ENCODE assay signal across 8 cellular contexts in the genomic region with DNA sequence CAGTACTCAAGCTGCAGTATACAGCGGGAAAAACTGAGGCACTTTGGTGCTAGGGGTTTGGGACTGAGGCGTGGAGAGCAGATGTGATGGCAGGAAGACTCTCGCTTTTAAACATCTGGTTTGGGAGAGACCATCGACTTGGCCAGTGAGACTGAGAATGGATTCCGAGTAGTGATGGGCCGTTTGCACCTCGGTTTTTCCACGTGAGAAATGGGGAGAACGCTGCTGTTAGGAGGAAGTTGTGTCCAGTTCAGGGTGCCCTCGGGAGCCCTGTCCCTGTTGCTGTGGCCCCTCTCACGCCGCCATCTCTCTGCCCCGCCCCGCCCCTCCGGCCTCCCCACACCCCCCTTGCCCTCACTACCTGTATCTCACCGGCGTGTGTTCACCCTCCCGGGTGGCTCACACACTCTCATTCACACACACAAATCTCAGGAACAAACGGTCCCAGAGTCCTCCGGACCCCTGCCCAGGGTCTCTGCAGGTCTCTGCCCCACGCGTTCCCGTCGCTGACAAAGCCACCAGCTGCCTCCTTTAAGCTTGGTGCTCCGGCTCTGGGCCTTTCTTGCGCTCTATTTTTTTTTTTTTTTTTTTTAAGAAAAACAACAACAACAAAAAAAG. TPM values are rescaled to one million over a fixed set of nuclear protein-coding genes. Genes with fewer than 3 reads are reported as not detected.
DNase-seq lines count a peak whose midpoint lies in the region; ATAC-seq, FAIRE-seq and TF ChIP-seq lines count a peak whose summit lies in the region.

No MANE protein-coding gene starts in this region.

- DNase-seq in right atrium auricular region (ENCODE audit: low spot score) (no peak), cardiac septum (ENCODE audit: low spot score) (no peak), K562 (ENCODE audit: extremely low read depth in 1 of 4, low spot score in 3 of 4) (peak in 2 of 4 experiments; percentile 16 to 23), mesendoderm (no peak), vagina (ENCODE audit: extremely low spot score in 2 of 2) (no peak), GM13977 (ENCODE audit: low spot score) (no peak), erythroblast (lab: John Stamatoyannopoulos, UW) (no peak), DMS114 treated with DMSO at 0.1 percent for 48 hours (lab: John Stamatoyannopoulos, UW; ENCODE audit: unreplicated experiment) (no peak)

- TF ChIP-seq EP300 in K562 (IDR thresholded peaks at IDR 0.05; ENCODE audit: low read length), result no peak

- no peak for ATAC-seq in K562

- no peak for TF ChIP-seq CTCF in right atrium auricular region (IDR thresholded peaks at IDR 0.05)
- TF ChIP-seq CTCF in K562 (IDR thresholded peaks at IDR 0.05 in 2 of 3, conservative IDR thresholded peaks at IDR 0.05 in 1 of 3; ENCODE audit: insufficient read depth in 2 of 3, low read depth in 1 of 3, low read length in 3 of 3), result no peak
- no peak for TF ChIP-seq CTCF in vagina (IDR thresholded peaks at IDR 0.05)
- TF ChIP-seq CTCF in GM13977 (IDR thresholded peaks at IDR 0.05; ENCODE audit: extremely low read depth, insufficient read depth, missing control alignments), result no peak

- peaks cover 49% of the 10 kb centered on the region for H3K79me2 ChIP-seq in K562 (ENCODE audit: control insufficient read depth, insufficient read depth, low read length)
- peaks cover 15% of the 10 kb centered on the region for H3K79me2 ChIP-seq in mesendoderm (ENCODE audit: control insufficient read depth, insufficient read depth, low read length)

- peaks cover 12% of the 10 kb centered on the region for H3K79me1 ChIP-seq in mesendoderm (ENCODE audit: low read length)

- H4K5ac ChIP-seq in mesendoderm (ENCODE audit: low read length), result no peak overlapping the region

- peak overlapping the region in 1 of 2 donors; percentile 73 for H3K4me3 ChIP-seq in right atrium auricular region
- H3K4me3 ChIP-seq in K562, result peak overlapping the region; percentile 65
- peak overlapping the region; percentile 81 for H3K4me3 ChIP-seq in mesendoderm (ENCODE audit: low read length)
- peak overlapping the region; percentile 69 to 97 for H3K4me3 ChIP-seq in vagina

- peaks cover 16% of the 10 kb centered on the region; the same call in 1 of the 2 replicates for H4K20me1 ChIP-seq in K562 (replicated peaks; ENCODE audit: control insufficient read depth, insufficient read depth, low read length)

- TF ChIP-seq RAD21 in K562 (CRISPR knock-in tag; conservative IDR thresholded peaks at IDR 0.05 in 1 of 2, IDR thresholded peaks at IDR 0.05 in 1 of 2), result no peak

- intact Hi-C loops in cardiac septum (cut with DNase I) (loop anchor here (2.0 kb wide), 2 partner anchors 19 to 31 kb away; a partner anchor contains a TSS), K562 (cut with micrococcal nuclease) (loop anchor here (2.0 kb wide), 1 partner anchor 69 kb away; no protein-coding TSS in a partner anchor), vagina (cut with DNase I) (loop anchor here (10.0 kb wide), 1 partner anchor 53 kb away; no protein-coding TSS in a partner anchor)

- CTCF ChIA-PET in K562 (lab: Yijun Ruan, JAX; ENCODE audit: low intra/inter-chr PET ratio), result interaction anchor here (0.6 kb wide), 1 partner anchor 21 kb away, joined by 3 read pairs; no protein-coding TSS in a partner anchor

- H3K18ac ChIP-seq in mesendoderm (ENCODE audit: low read length), result no peak overlapping the region

- peak overlapping the region; percentile 98 for H3K56ac ChIP-seq in mesendoderm (ENCODE audit: low read length)

- peak overlapping the region; percentile 91 to 95 for H3K27ac ChIP-seq in right atrium auricular region
- peak overlapping the region; percentile 95 for H3K27ac ChIP-seq in K562 (ENCODE audit: extremely low read depth, low read depth, low read length)
- no peak overlapping the region for H3K27ac ChIP-seq in mesendoderm (ENCODE audit: low read depth, low read length)
- peak overlapping the region; percentile 96 for H3K27ac ChIP-seq in vagina

- peak; percentile 68 for FAIRE-seq in K562 (lab: Jason Lieb, UNC)

- no peak overlapping the region for H2AK5ac ChIP-seq in mesendoderm (ENCODE audit: low read length)

- no peak overlapping the region for H2BK5ac ChIP-seq in mesendoderm (ENCODE audit: low read length)

- H3K27me3 ChIP-seq in right atrium auricular region (no peaks in the 10 kb centered on the region), K562 (ENCODE audit: control insufficient read depth in 2 of 2, insufficient read depth in 2 of 2, low read length in 2 of 2) (no peaks in the 10 kb centered on the region), mesendoderm (ENCODE audit: insufficient read depth, low read length, poor library complexity) (no peaks in the 10 kb centered on the region), vagina (no peaks in the 10 kb centered on the region)

- no peak overlapping the region for H3K23ac ChIP-seq in mesendoderm (ENCODE audit: low read length)

- no TSS peak for BruUV-seq in K562 (replicated peaks; lab: Mats Ljungman, UMichigan)

- H3K9me1 ChIP-seq in K562 (ENCODE audit: control insufficient read depth, insufficient read depth, low read length), result peaks cover 3% of the 10 kb centered on the region

- no peak overlapping the region for H2AFZ ChIP-seq in K562 (ENCODE audit: low read depth, low read length)

- H3K36me3 ChIP-seq in right atrium auricular region, result no peaks in the 10 kb centered on the region
- peaks cover 30% of the 10 kb centered on the region; the same call in 2 of the 3 replicates for H3K36me3 ChIP-seq in K562 (ENCODE audit: control insufficient read depth, insufficient read depth, low read length)
- H3K36me3 ChIP-seq in mesendoderm (ENCODE audit: control insufficient read depth, insufficient read depth, low read length), result peaks cover 3% of the 10 kb centered on the region
- no peaks in the 10 kb centered on the region for H3K36me3 ChIP-seq in vagina

- 15% methylated on average over 22 of the region's 26 CpGs for WGBS in K562 (ENCODE audit: insufficient coverage, low coverage, missing lambda C conversion rate)
- no CpG with 5 or more reads among the region's 26 CpGs for WGBS in mesendoderm (ENCODE audit: extremely low coverage, insufficient coverage, low lambda C conversion rate)

- H3K4me2 ChIP-seq in K562 (ENCODE audit: insufficient read depth, low read length), result peak overlapping the region; percentile 92
- H3K4me2 ChIP-seq in mesendoderm (ENCODE audit: low read length), result peak overlapping the region; percentile 79

- POLR2A ChIA-PET in K562 (lab: Yijun Ruan, JAX), result interaction anchor here (1.0 kb wide), 1 partner anchor 53 kb away, joined by 4 read pairs; a partner anchor contains a TSS

- H3K4me1 ChIP-seq in right atrium auricular region (peaks cover 0 to 39% of the 10 kb centered on the region in 2 donors), K562 (replicated peaks in 1 of 2; ENCODE audit: control insufficient read depth in 2 of 2, insufficient read depth in 2 of 2, low read length in 2 of 2) (peaks cover 16 to 57% of the 10 kb centered on the region in 2 experiments; a peak in 4 of 5 replicates), mesendoderm (ENCODE audit: control insufficient read depth, low read depth, low read length) (no peaks in the 10 kb centered on the region), vagina (peaks cover 61% of the 10 kb centered on the region)

- H3K9me3 ChIP-seq in right atrium auricular region (no peaks in the 10 kb centered on the region), K562 (replicated peaks; ENCODE audit: control insufficient read depth, insufficient read depth, low read depth, low read length) (no peaks in the 10 kb centered on the region), vagina (no peaks in the 10 kb centered on the region)

- TF ChIP-seq POLR2A in K562 (conservative IDR thresholded peaks at IDR 0.05), result no peak
- TF ChIP-seq POLR2A in vagina (IDR thresholded peaks at IDR 0.05), result no peak
- TF ChIP-seq POLR2A in erythroblast (IDR thresholded peaks at IDR 0.05; ENCODE audit: low read length), result no peak

- no peak overlapping the region for H2BK120ac ChIP-seq in mesendoderm (ENCODE audit: low read depth, low read length)

- H3K9ac ChIP-seq in K562 (ENCODE audit: insufficient read depth in 1 of 2, low read depth in 2 of 2, low read length in 2 of 2) (peak overlapping the region; percentile 79 to 91), mesendoderm (ENCODE audit: low read length) (peak overlapping the region; percentile 91)

- in situ Hi-C loops in K562 (cut with MboI) (no loop called here), GM13977 (cut with MboI; ENCODE audit: low pct_unique_long_range_greater_than_20kb, low sequenced_read_pairs, unreplicated experiment) (no loop called here)

- H4K8ac ChIP-seq in mesendoderm (ENCODE audit: low read depth, low read length), result no peak overlapping the region

- no peak overlapping the region for H3K4ac ChIP-seq in mesendoderm (ENCODE audit: low read depth, low read length)

- no peak overlapping the region for H2BK15ac ChIP-seq in mesendoderm (replicated peaks; ENCODE audit: low read depth)

RNA-seq across cellular contexts. Expression of a gene that starts 2.7 kb away (rescaled TPM):
- total RNA-seq in right atrium auricular region (1 to 10 TPM; 5.3 TPM), cardiac septum (10.6 TPM), K562 (2014; rRNA removed) (6.5 and 9.2 TPM in 2 replicates), K562 (2014; rRNA removed; fragmentation: Illumina TruSeq; extraction: Trizol) (1.3 and 1.4 TPM in 2 replicates), K562 (2015; rRNA removed; fragmentation: Illumina TruSeq; extraction: Trizol) (2.6 and 2.8 TPM in 2 replicates), K562 (2021) (26.1 and 26.3 TPM in 2 replicates), vagina (4.4 TPM)
- 5.5 and 9.5 TPM in 2 replicates for total RNA-seq in K562 (2011; cell fraction: chromatin; rRNA removed; ENCODE audit: low replicate concordance)
- 8.4 and 9.8 TPM in 2 replicates for total RNA-seq in K562 (2011; cell fraction: nucleolus; rRNA removed)
- total RNA-seq in K562 (2011; cell fraction: nucleoplasm; rRNA removed), result 8.9 and 11.8 TPM in 2 replicates
- polyA plus RNA-seq in K562 (2011; rRNA removed) (1.8 and 3.5 TPM in 2 replicates), K562 (2014; fragmentation: Illumina TruSeq; extraction: Trizol) (6.7 and 7.4 TPM in 2 replicates), K562 (2014; fragmentation: Nextera tagmentation; extraction: Ambion mirVana) (under 1 TPM; 0.42 to 0.48 TPM), K562 (2014; rRNA removed) (6.7 and 9.6 TPM in 2 replicates)
- 2.4 and 2.8 TPM in 2 replicates for polyA plus RNA-seq in K562 (2011; cell fraction: cytosol; rRNA removed)
- 9.5 and 9.7 TPM in 2 replicates for polyA plus RNA-seq in K562 (2011; cell fraction: nucleus; rRNA removed)
- polyA plus RNA-seq in K562 (2012), result 13.7 and 13.9 TPM in 2 replicates
- 2.0 and 2.9 TPM in 2 replicates for polyA minus RNA-seq in K562 (2011; rRNA and poly(A)+ RNA removed)
- 4.7 and 7.1 TPM in 2 replicates for polyA minus RNA-seq in K562 (2011; cell fraction: cytosol; rRNA and poly(A)+ RNA removed)
- polyA minus RNA-seq in K562 (2011; cell fraction: nucleus; rRNA and poly(A)+ RNA removed), result 2.7 and 5.2 TPM in 2 replicates
- polyA plus RNA-seq in mesendoderm (2013, experiment 1 of 2), result 15.5 TPM
- 15.5 TPM for polyA plus RNA-seq in mesendoderm (2013, experiment 2 of 2)

RNA-seq across cellular contexts. Expression of a gene that starts 18.9 kb away (rescaled TPM):
- total RNA-seq in right atrium auricular region (10 to 100 TPM; 30.6 to 30.7 TPM), cardiac septum (23.9 TPM), K562 (2014; rRNA removed) (11.1 and 21.5 TPM in 2 replicates), K562 (2014; rRNA removed; fragmentation: Illumina TruSeq; extraction: Trizol) (6.7 and 7.5 TPM in 2 replicates), K562 (2015; rRNA removed; fragmentation: Illumina TruSeq; extraction: Trizol) (7.8 and 9.6 TPM in 2 replicates), K562 (2021) (26.7 and 28.5 TPM in 2 replicates), vagina (21.6 TPM)
- 9.8 and 24.5 TPM in 2 replicates for total RNA-seq in K562 (2011; cell fraction: chromatin; rRNA removed; ENCODE audit: low replicate concordance)
- 24.9 and 37.9 TPM in 2 replicates for total RNA-seq in K562 (2011; cell fraction: nucleolus; rRNA removed)
- total RNA-seq in K562 (2011; cell fraction: nucleoplasm; rRNA removed), result 34.2 and 46.5 TPM in 2 replicates
- polyA plus RNA-seq in K562 (2011; rRNA removed) (13.1 and 37.5 TPM in 2 replicates), K562 (2014; fragmentation: Illumina TruSeq; extraction: Trizol) (24.3 and 24.7 TPM in 2 replicates), K562 (2014; fragmentation: Nextera tagmentation; extraction: Ambion mirVana) (1 to 10 TPM; 7.9 to 8.3 TPM), K562 (2014; rRNA removed) (24.8 and 29.7 TPM in 2 replicates)
- polyA plus RNA-seq in K562 (2011; cell fraction: cytosol; rRNA removed), result 54.0 and 57.8 TPM in 2 replicates
- 24.4 and 24.6 TPM in 2 replicates for polyA plus RNA-seq in K562 (2011; cell fraction: nucleus; rRNA removed)
- 21.9 and 37.5 TPM in 2 replicates for polyA plus RNA-seq in K562 (2012)
- 8.2 and 13.0 TPM in 2 replicates for polyA minus RNA-seq in K562 (2011; rRNA and poly(A)+ RNA removed)
- polyA minus RNA-seq in K562 (2011; cell fraction: cytosol; rRNA and poly(A)+ RNA removed), result 14.1 and 27.3 TPM in 2 replicates
- polyA minus RNA-seq in K562 (2011; cell fraction: nucleus; rRNA and poly(A)+ RNA removed), result 5.0 and 5.7 TPM in 2 replicates
- 10.5 TPM for polyA plus RNA-seq in mesendoderm (2013, experiment 1 of 2)
- polyA plus RNA-seq in mesendoderm (2013, experiment 2 of 2), result 10.6 TPM

RNA-seq across cellular contexts. Expression of a gene that starts 30.7 kb away (rescaled TPM):
- 10 to 100 TPM; 10.2 to 14.4 TPM for total RNA-seq in right atrium auricular region
- 10.4 TPM for total RNA-seq in cardiac septum
- 6.9 and 11.2 TPM in 2 replicates for total RNA-seq in K562 (2011; cell fraction: chromatin; rRNA removed; ENCODE audit: low replicate concordance)
- total RNA-seq in K562 (2011; cell fraction: nucleolus; rRNA removed), result 9.6 and 12.0 TPM in 2 replicates
- 10.6 and 13.3 TPM in 2 replicates for total RNA-seq in K562 (2011; cell fraction: nucleoplasm; rRNA removed)
- total RNA-seq in K562 (2014; rRNA removed), result 23.2 and 28.2 TPM in 2 replicates
- 10.1 and 10.2 TPM in 2 replicates for total RNA-seq in K562 (2014; rRNA removed; fragmentation: Illumina TruSeq; extraction: Trizol)
- total RNA-seq in K562 (2015; rRNA removed; fragmentation: Illumina TruSeq; extraction: Trizol), result 12.8 and 13.9 TPM in 2 replicates
- total RNA-seq in K562 (2021), result 22.1 and 22.5 TPM in 2 replicates
- 21.2 and 22.0 TPM in 2 replicates for polyA plus RNA-seq in K562 (2011; rRNA removed)
- polyA plus RNA-seq in K562 (2011; cell fraction: cytosol; rRNA removed), result 18.7 and 24.5 TPM in 2 replicates
- polyA plus RNA-seq in K562 (2011; cell fraction: nucleus; rRNA removed), result 13.2 and 18.2 TPM in 2 replicates
- 17.7 and 19.5 TPM in 2 replicates for polyA plus RNA-seq in K562 (2012)
- 16.5 and 17.6 TPM in 2 replicates for polyA plus RNA-seq in K562 (2014; fragmentation: Illumina TruSeq; extraction: Trizol)
- polyA plus RNA-seq in K562 (2014; fragmentation: Nextera tagmentation; extraction: Ambion mirVana), result 1 to 10 TPM; 2.8 to 4.0 TPM
- polyA plus RNA-seq in K562 (2014; rRNA removed), result 22.4 and 23.3 TPM in 2 replicates
- polyA minus RNA-seq in K562 (2011; rRNA and poly(A)+ RNA removed), result 11.1 and 11.7 TPM in 2 replicates
- 10.8 and 12.2 TPM in 2 replicates for polyA minus RNA-seq in K562 (2011; cell fraction: cytosol; rRNA and poly(A)+ RNA removed)
- 3.9 and 9.7 TPM in 2 replicates for polyA minus RNA-seq in K562 (2011; cell fraction: nucleus; rRNA and poly(A)+ RNA removed)
- polyA plus RNA-seq in mesendoderm (2013, experiment 1 of 2), result 26.5 TPM
- 26.9 TPM for polyA plus RNA-seq in mesendoderm (2013, experiment 2 of 2)
- total RNA-seq in vagina, result 13.8 TPM

RNA-seq across cellular contexts. Expression of a gene that starts 37.5 kb away (rescaled TPM):
- total RNA-seq in right atrium auricular region, result 1 to 10 TPM; 2.4 to 3.4 TPM
- total RNA-seq in cardiac septum, result 3.7 TPM
- total RNA-seq in K562 (2011; cell fraction: chromatin; rRNA removed; ENCODE audit: low replicate concordance), result 40.0 and 54.2 TPM in 2 replicates
- total RNA-seq in K562 (2011; cell fraction: nucleolus; rRNA removed), result 27.8 and 28.2 TPM in 2 replicates
- total RNA-seq in K562 (2011; cell fraction: nucleoplasm; rRNA removed), result 25.0 and 27.3 TPM in 2 replicates
- total RNA-seq in K562 (2014; rRNA removed), result 1.5 and 2.0 TPM in 2 replicates
- total RNA-seq in K562 (2014; rRNA removed; fragmentation: Illumina TruSeq; extraction: Trizol), result 2.4 and 3.0 TPM in 2 replicates
- 2.1 and 2.3 TPM in 2 replicates for total RNA-seq in K562 (2015; rRNA removed; fragmentation: Illumina TruSeq; extraction: Trizol)
- 10.1 TPM in 2 replicates for total RNA-seq in K562 (2021)
- 11.0 and 22.6 TPM in 2 replicates for polyA plus RNA-seq in K562 (2011; rRNA removed)
- polyA plus RNA-seq in K562 (2011; cell fraction: cytosol; rRNA removed), result 5.7 and 11.5 TPM in 2 replicates
- 35.3 and 52.8 TPM in 2 replicates for polyA plus RNA-seq in K562 (2011; cell fraction: nucleus; rRNA removed)
- 8.6 and 10.2 TPM in 2 replicates for polyA plus RNA-seq in K562 (2012)
- polyA plus RNA-seq in K562 (2014; fragmentation: Illumina TruSeq; extraction: Trizol), result 8.4 and 9.8 TPM in 2 replicates
- 1 to 10 TPM; 1.7 to 4.2 TPM for polyA plus RNA-seq in K562 (2014; fragmentation: Nextera tagmentation; extraction: Ambion mirVana)
- polyA plus RNA-seq in K562 (2014; rRNA removed), result 9.1 and 11.7 TPM in 2 replicates
- polyA minus RNA-seq in K562 (2011; rRNA and poly(A)+ RNA removed), result 6.5 and 8.2 TPM in 2 replicates
- 3.1 and 3.6 TPM in 2 replicates for polyA minus RNA-seq in K562 (2011; cell fraction: cytosol; rRNA and poly(A)+ RNA removed)
- polyA minus RNA-seq in K562 (2011; cell fraction: nucleus; rRNA and poly(A)+ RNA removed), result 8.6 and 19.5 TPM in 2 replicates
- 8.2 TPM for polyA plus RNA-seq in mesendoderm (2013, experiment 1 of 2)
- polyA plus RNA-seq in mesendoderm (2013, experiment 2 of 2), result 8.2 TPM
- 2.7 TPM for total RNA-seq in vagina

RNA-seq across cellular contexts. Expression of a gene that starts 52.5 kb away (rescaled TPM):
- total RNA-seq in right atrium auricular region (1 to 10 TPM in 1 of 2 donors, under 1 TPM in 1; 0.33 to 4.2 TPM), cardiac septum (1.3 TPM), K562 (2014; rRNA removed) (113 and 114 TPM in 2 replicates), K562 (2014; rRNA removed; fragmentation: Illumina TruSeq; extraction: Trizol) (43.5 and 47.4 TPM in 2 replicates), K562 (2015; rRNA removed; fragmentation: Illumina TruSeq; extraction: Trizol) (22.1 and 23.0 TPM in 2 replicates), K562 (2021) (102 and 110 TPM in 2 replicates), vagina (15.7 TPM)
- total RNA-seq in K562 (2011; cell fraction: chromatin; rRNA removed; ENCODE audit: low replicate concordance), result 20.3 and 47.6 TPM in 2 replicates
- 45.7 and 51.3 TPM in 2 replicates for total RNA-seq in K562 (2011; cell fraction: nucleolus; rRNA removed)
- total RNA-seq in K562 (2011; cell fraction: nucleoplasm; rRNA removed), result 38.2 and 39.5 TPM in 2 replicates
- polyA plus RNA-seq in K562 (2011; rRNA removed) (44.4 and 114 TPM in 2 replicates), K562 (2014; fragmentation: Illumina TruSeq; extraction: Trizol) (55.3 and 78.6 TPM in 2 replicates), K562 (2014; fragmentation: Nextera tagmentation; extraction: Ambion mirVana) (10 to 100 TPM; 12.1 to 14.9 TPM), K562 (2014; rRNA removed) (78.8 and 80.6 TPM in 2 replicates)
- polyA plus RNA-seq in K562 (2011; cell fraction: cytosol; rRNA removed), result 105 and 109 TPM in 2 replicates
- 42.6 and 66.5 TPM in 2 replicates for polyA plus RNA-seq in K562 (2011; cell fraction: nucleus; rRNA removed)
- 40.1 and 401 TPM in 2 replicates for polyA plus RNA-seq in K562 (2012)
- polyA minus RNA-seq in K562 (2011; rRNA and poly(A)+ RNA removed), result 33.3 and 53.8 TPM in 2 replicates
- 37.2 and 88.9 TPM in 2 replicates for polyA minus RNA-seq in K562 (2011; cell fraction: cytosol; rRNA and poly(A)+ RNA removed)
- polyA minus RNA-seq in K562 (2011; cell fraction: nucleus; rRNA and poly(A)+ RNA removed), result 9.7 and 26.4 TPM in 2 replicates
- polyA plus RNA-seq in mesendoderm (2013, experiment 1 of 2), result 9.3 TPM
- 10.0 TPM for polyA plus RNA-seq in mesendoderm (2013, experiment 2 of 2)
